20 cellular contexts compared by ENCODE assay signal in the genomic region with DNA sequence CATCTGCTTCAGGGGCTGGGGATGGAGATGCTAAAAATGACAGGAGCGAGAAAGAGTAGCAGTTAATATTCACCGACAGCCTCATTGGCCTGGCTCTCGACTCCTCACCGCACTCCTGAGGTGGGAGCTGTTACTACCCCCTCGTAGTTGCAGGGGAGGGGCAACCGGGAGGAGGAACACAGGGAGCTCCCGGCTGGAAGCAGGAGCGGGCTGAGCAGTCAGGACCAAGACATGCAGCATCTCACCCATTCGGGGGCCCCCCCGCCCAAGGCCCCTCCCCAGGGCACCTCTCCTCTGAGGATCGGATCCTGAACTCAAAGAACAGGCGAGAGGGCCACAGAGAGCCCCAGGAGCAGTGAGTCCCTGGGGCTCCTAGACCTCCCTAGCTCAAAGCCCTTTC.
"Had no signal": no experiment of that assay in that cellular context is flagged by ENCODE, and none has a peak within 500 bp of the region (broad histone marks: within the 10 kb centered on the region; RNA-seq: fewer than 3 reads in every experiment).

No MANE protein-coding gene starts in this region.

- H3K36me3 Mint-ChIP-seq: activated naive CD8-positive, alpha-beta T cell treated with anti-CD3 and anti-CD28 coated beads for 36 hours; brain; naive thymus-derived CD8-positive, alpha-beta T cell had no signal

- H3K4me1 ChIP-seq: uterus had no signal

- ATAC-seq: left lung; naive thymus-derived CD8-positive, alpha-beta T cell; stimulated activated naive B cell treated with anti-CD40 and anti-IgM and Interleukin-4, amounts not matched to agents 10 μg/mL and 1 μg/mL and 100 μg/mL, for 72 hours had no signal

- H3K27ac Mint-ChIP-seq: activated CD4-positive, alpha-beta T cell treated with anti-CD3 and anti-CD28 coated beads, Interleukin-2, amount 10 ng/mL, durations not matched to agents 7 days and 5 days; activated naive CD8-positive, alpha-beta T cell treated with anti-CD3 and anti-CD28 coated beads for 36 hours; activated T-helper 1 cell treated with anti-CD3 and anti-CD28 coated beads, Interleukin-12 subunit alpha, Interleukin-12 subunit beta, Interleukin-2, Interleukin-4 antibody, amounts not matched to agents 30 ng/mL and 10 ng/mL and 1 ng/mL, durations not matched to agents 14 hours and 24 hours and 36 hours; stimulated activated naive B cell treated with anti-CD40 and anti-IgM and Interleukin-4, amounts not matched to agents 10 μg/mL and 1 μg/mL and 100 μg/mL, for 72 hours; T-helper 2 cell treated with Interferon-gamma antibody and Interleukin-4, amounts not matched to agents 5 μg/mL and 100 μg/mL, for 36 hours had no signal

- H3K9me3 Mint-ChIP-seq: activated CD4-positive, alpha-beta T cell treated with anti-CD3 and anti-CD28 coated beads, Interleukin-2, amount 10 ng/mL, durations not matched to agents 7 days and 5 days; activated naive CD8-positive, alpha-beta T cell treated with anti-CD3 and anti-CD28 coated beads for 36 hours; activated T-helper 1 cell treated with anti-CD3 and anti-CD28 coated beads, Interleukin-12 subunit alpha, Interleukin-12 subunit beta, Interleukin-2, Interleukin-4 antibody, amounts not matched to agents 30 ng/mL and 10 ng/mL and 1 ng/mL, durations not matched to agents 14 hours and 24 hours and 36 hours; central memory CD8-positive, alpha-beta T cell; naive thymus-derived CD8-positive, alpha-beta T cell; stimulated activated naive B cell treated with anti-CD40 and anti-IgM and Interleukin-4, amounts not matched to agents 10 μg/mL and 1 μg/mL and 100 μg/mL, for 72 hours had no signal

- H3K27ac ChIP-seq: coronary artery, left lung, thyroid gland, uterus had no signal

- H3K4me3 Mint-ChIP-seq: activated CD4-positive, alpha-beta T cell treated with anti-CD3 and anti-CD28 coated beads, Interleukin-2, amount 10 ng/mL, durations not matched to agents 7 days and 5 days; activated naive CD8-positive, alpha-beta T cell treated with anti-CD3 and anti-CD28 coated beads for 36 hours; activated T-helper 1 cell treated with anti-CD3 and anti-CD28 coated beads, Interleukin-12 subunit alpha, Interleukin-12 subunit beta, Interleukin-2, Interleukin-4 antibody, amounts not matched to agents 30 ng/mL and 10 ng/mL and 1 ng/mL, durations not matched to agents 14 hours and 24 hours and 36 hours; brain; central memory CD8-positive, alpha-beta T cell; naive thymus-derived CD8-positive, alpha-beta T cell; stimulated activated naive B cell treated with anti-CD40 and anti-IgM and Interleukin-4, amounts not matched to agents 10 μg/mL and 1 μg/mL and 100 μg/mL, for 72 hours; T-helper 2 cell treated with Interferon-gamma antibody and Interleukin-4, amounts not matched to agents 5 μg/mL and 100 μg/mL, for 36 hours had no signal

- H3K4me3 ChIP-seq: coronary artery, left lung, thyroid gland, uterus had no signal

- H3K36me3 ChIP-seq: left lung, thyroid gland, uterus had no signal

- H3K9me3 ChIP-seq: left lung, thyroid gland, uterus had no signal

- DNase-seq: activated CD4-positive, alpha-beta T cell treated with anti-CD3 and anti-CD28 coated beads, Interleukin-2, amount 10 ng/mL, durations not matched to agents 7 days and 5 days; activated CD8-positive, alpha-beta memory T cell treated with anti-CD3 and anti-CD28 coated beads for 24 hours; activated naive CD8-positive, alpha-beta T cell treated with anti-CD3 and anti-CD28 coated beads for 36 hours; amygdala; foreskin fibroblast; glutamatergic neuron; naive thymus-derived CD8-positive, alpha-beta T cell; posterior cingulate gyrus; retina; stimulated activated CD4-positive, alpha-beta T cell treated with anti-CD3 and anti-CD28 coated beads, Interleukin-15, amount 100 ng/mL, for 24 hours; stimulated activated CD4-positive, alpha-beta T cell treated with anti-CD3 and anti-CD28 coated beads, Interleukin-4, amount 100 ng/mL, for 1 hour; stimulated activated naive B cell treated with anti-CD40 and anti-IgM and Interleukin-4, amounts not matched to agents 10 μg/mL and 1 μg/mL and 100 μg/mL, for 72 hours; thyroid gland; uterus had no signal

- H3K27me3 ChIP-seq: thyroid gland, uterus had no signal

- H3K4me1 Mint-ChIP-seq: activated naive CD8-positive, alpha-beta T cell treated with anti-CD3 and anti-CD28 coated beads for 36 hours had no signal
